ENCODE assay signal across 1 cellular context in genomic region chr3:110576962-110577361, GRCh38.
A peak's percentile ranks its signal among the peaks of the same experiment; 100 is the strongest.
TF ChIP-seq lines count a peak whose summit lies in the region.

No MANE protein-coding gene starts in this region.

TF ChIP-seq in WTC11, 78 proteins besides CTCF, POLR2A, EP300 and RAD21 (continued from another document):
- peak; percentile 46; the same call in 1 of the 2 replicates for TF ChIP-seq FOXP4 (CRISPR knock-in tag; IDR thresholded peaks at IDR 0.05)
- peak; percentile 93 for TF ChIP-seq NFE2L1 (CRISPR knock-in tag; IDR thresholded peaks at IDR 0.05)
- TF ChIP-seq CBFB (CRISPR knock-in tag; IDR thresholded peaks at IDR 0.05; ENCODE audit: low read depth), result no peak
- TF ChIP-seq RORB (CRISPR knock-in tag; IDR thresholded peaks at IDR 0.05), result no peak
- TF ChIP-seq ETV6 (CRISPR knock-in tag; IDR thresholded peaks at IDR 0.05), result peak; percentile 71; the same call in 1 of the 2 replicates
